ENCODE assay signal across 1 cellular context in the genomic region with DNA sequence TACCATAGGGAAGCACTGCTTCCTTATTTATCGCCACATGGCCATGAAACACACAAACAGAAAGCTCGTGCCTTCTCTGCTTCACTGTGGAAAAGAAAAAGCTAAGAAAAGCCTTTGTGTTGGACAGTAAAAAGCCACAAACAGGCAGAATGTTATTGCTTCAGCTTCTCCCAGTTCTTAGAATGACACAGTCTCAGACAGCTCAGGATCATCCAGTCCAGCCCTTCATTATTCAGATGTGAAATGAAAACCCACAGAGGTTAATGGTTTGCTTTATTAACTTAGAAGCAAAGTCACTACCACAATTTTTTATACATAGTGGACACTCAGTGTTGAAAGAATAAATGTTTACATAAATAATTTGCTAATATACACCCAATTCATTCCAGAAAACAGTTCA.
TF ChIP-seq lines count a peak whose summit lies in the region.

No MANE protein-coding gene starts in this region.

TF ChIP-seq in GM23338, 12 proteins besides CTCF, POLR2A, EP300 and RAD21 (continued from another document):
- TF ChIP-seq, protein P1, sequence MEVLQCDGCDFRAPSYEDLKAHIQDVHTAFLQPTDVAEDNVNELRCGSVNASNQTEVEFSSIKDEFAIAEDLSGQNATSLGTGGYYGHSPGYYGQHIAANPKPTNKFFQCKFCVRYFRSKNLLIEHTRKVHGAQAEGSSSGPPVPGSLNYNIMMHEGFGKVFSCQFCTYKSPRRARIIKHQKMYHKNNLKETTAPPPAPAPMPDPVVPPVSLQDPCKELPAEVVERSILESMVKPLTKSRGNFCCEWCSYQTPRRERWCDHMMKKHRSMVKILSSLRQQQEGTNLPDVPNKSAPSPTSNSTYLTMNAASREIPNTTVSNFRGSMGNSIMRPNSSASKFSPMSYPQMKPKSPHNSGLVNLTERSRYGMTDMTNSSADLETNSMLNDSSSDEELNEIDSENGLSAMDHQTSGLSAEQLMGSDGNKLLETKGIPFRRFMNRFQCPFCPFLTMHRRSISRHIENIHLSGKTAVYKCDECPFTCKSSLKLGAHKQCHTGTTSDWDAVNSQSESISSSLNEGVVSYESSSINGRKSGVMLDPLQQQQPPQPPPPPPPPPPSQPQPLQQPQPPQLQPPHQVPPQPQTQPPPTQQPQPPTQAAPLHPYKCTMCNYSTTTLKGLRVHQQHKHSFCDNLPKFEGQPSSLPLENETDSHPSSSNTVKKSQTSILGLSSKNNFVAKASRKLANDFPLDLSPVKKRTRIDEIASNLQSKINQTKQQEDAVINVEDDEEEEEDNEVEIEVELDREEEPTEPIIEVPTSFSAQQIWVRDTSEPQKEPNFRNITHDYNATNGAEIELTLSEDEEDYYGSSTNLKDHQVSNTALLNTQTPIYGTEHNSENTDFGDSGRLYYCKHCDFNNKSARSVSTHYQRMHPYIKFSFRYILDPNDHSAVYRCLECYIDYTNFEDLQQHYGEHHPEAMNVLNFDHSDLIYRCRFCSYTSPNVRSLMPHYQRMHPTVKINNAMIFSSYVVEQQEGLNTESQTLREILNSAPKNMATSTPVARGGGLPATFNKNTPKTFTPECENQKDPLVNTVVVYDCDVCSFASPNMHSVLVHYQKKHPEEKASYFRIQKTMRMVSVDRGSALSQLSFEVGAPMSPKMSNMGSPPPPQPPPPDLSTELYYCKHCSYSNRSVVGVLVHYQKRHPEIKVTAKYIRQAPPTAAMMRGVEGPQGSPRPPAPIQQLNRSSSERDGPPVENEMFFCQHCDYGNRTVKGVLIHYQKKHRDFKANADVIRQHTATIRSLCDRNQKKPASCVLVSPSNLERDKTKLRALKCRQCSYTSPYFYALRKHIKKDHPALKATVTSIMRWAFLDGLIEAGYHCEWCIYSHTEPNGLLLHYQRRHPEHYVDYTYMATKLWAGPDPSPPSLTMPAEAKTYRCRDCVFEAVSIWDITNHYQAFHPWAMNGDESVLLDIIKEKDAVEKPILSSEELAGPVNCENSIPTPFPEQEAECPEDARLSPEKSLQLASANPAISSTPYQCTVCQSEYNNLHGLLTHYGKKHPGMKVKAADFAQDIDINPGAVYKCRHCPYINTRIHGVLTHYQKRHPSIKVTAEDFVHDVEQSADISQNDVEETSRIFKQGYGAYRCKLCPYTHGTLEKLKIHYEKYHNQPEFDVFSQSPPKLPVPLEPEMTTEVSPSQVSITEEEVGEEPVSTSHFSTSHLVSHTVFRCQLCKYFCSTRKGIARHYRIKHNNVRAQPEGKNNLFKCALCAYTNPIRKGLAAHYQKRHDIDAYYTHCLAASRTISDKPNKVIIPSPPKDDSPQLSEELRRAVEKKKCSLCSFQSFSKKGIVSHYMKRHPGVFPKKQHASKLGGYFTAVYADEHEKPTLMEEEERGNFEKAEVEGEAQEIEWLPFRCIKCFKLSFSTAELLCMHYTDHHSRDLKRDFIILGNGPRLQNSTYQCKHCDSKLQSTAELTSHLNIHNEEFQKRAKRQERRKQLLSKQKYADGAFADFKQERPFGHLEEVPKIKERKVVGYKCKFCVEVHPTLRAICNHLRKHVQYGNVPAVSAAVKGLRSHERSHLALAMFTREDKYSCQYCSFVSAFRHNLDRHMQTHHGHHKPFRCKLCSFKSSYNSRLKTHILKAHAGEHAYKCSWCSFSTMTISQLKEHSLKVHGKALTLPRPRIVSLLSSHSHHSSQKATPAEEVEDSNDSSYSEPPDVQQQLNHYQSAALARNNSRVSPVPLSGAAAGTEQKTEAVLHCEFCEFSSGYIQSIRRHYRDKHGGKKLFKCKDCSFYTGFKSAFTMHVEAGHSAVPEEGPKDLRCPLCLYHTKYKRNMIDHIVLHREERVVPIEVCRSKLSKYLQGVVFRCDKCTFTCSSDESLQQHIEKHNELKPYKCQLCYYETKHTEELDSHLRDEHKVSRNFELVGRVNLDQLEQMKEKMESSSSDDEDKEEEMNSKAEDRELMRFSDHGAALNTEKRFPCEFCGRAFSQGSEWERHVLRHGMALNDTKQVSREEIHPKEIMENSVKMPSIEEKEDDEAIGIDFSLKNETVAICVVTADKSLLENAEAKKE (CRISPR knock-in tag; IDR thresholded peaks at IDR 0.05): no peak
- TF ChIP-seq ZNF331 (CRISPR knock-in tag; IDR thresholded peaks at IDR 0.05; ENCODE audit: low read depth): no peak
- no peak for TF ChIP-seq CREB1 (CRISPR knock-in tag; IDR thresholded peaks at IDR 0.05; ENCODE audit: low read depth)
- no peak for TF ChIP-seq EZH2 (IDR thresholded peaks at IDR 0.05; ENCODE audit: low read depth, unreplicated experiment)
- no peak for TF ChIP-seq STAT1 (IDR thresholded peaks at IDR 0.05; ENCODE audit: unreplicated experiment)
- no peak for TF ChIP-seq JUNB (IDR thresholded peaks at IDR 0.05; ENCODE audit: unreplicated experiment)
TF ChIP-seq in GM23338: peak in this region for 0.
